Comparison of ENCODE assay signal across 8 cellular contexts in the genomic region with DNA sequence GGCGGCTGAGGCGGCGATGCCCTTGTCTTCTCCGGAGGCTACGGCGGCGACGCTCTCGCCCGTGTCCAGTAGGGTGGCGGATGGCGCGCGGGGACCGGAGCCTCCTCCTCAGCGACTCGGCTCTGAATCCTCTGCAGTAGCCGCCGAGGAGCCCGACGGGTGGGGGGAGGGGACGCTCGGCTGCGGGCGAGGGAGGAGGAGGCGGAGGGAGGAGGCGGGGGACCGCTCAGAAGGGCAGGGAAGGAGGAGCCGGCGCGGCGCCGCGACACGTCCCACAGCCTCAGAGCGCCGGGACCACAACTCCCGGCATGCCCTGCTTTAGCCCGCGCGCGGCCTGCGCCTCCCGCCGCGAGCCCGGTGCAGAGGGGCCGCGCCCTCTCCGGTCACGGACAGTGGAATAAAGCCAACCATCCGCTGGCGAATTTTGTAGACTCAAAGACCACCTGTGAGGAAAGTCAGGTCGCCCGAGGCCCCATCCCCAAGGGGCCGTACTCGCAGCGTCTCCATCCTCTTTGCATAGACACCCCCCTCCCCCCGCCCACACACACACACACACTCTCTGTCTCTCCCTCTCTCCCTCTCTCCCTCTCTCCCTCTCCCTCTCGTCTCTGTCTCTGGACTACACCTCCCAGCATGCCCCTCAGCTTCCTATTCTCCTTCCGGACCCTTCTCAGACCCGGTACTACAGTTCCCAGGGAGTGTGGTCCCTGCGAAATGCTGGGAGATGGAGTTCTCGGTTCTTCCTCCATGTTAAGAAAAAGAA.
A peak's percentile ranks its signal among the peaks of the same experiment; 100 is the strongest.
DNase-seq lines count a peak whose midpoint lies in the region; ATAC-seq and FAIRE-seq lines count a peak whose summit lies in the region.

A gene with protein sequence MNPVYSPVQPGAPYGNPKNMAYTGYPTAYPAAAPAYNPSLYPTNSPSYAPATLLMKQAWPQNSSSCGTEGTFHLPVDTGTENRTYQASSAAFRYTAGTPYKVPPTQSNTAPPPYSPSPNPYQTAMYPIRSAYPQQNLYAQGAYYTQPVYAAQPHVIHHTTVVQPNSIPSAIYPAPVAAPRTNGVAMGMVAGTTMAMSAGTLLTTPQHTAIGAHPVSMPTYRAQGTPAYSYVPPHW (minus strand): TSS at position 157 of the 763 bp plus-strand sequence. CDS start 129,638 bp downstream, outside the sequence.

- peak within 1 kb of the TSS; percentile 86 for H3K4me3 ChIP-seq in BLaER1

- no peaks in the 10 kb centered on the region for H3K9me3 ChIP-seq in BLaER1

- no peaks in the 10 kb centered on the region for H3K27me3 ChIP-seq in BLaER1

- peak within 1 kb of the TSS; percentile 98 for H3K4me2 ChIP-seq in BLaER1

- H3K9ac ChIP-seq in BLaER1, result peak within 1 kb of the TSS; percentile 85

- ATAC-seq in HG03457 (IDR thresholded peaks at IDR 0.05; ENCODE audit: unreplicated experiment), result peak; percentile 75

- H3K36me3 ChIP-seq in BLaER1, result no peaks in the 10 kb centered on the region

- peaks cover 49% of the 10 kb centered on the region for H3K4me1 ChIP-seq in BLaER1

- H3K27ac ChIP-seq in BLaER1 (peak within 1 kb of the TSS; percentile 84), cingulate gyrus (ENCODE audit: low read depth, low read length) (peak within 1 kb of the TSS; percentile 87)

- peak; percentile 98 for FAIRE-seq in GM19239 (lab: Jason Lieb, UNC)

- no peaks in the 10 kb centered on the region; the same call in 1 of the 2 replicates for H4K20me1 ChIP-seq in BLaER1

- peak; percentile 89 for DNase-seq in GM19239 (ENCODE audit: insufficient read length, low spot score)
- peak; percentile 91 for DNase-seq in NCI-H524 treated with DMSO at 0.1 percent for 48 hours (lab: John Stamatoyannopoulos, UW)
- DNase-seq in activated CD4-positive, alpha-beta T cell treated with anti-CD3 and anti-CD28 coated beads for 4 hours, result peak; percentile 91 to 93
- peak; percentile 94 for DNase-seq in kidney glomerular epithelial cell (lab: John Stamatoyannopoulos, UW)
- DNase-seq in stimulated activated CD4-positive, alpha-beta T cell treated with anti-CD3 and anti-CD28 coated beads, Interleukin-1b, Interleukin-23, amount 100 ng/mL, for 1 hour (ENCODE audit: low read depth in 2 of 2), result peak; percentile 80 to 88

Comparison
In these comparisons a context has a peak if more than half of its experiments do, and no peak if none do; other contexts are left out.
1. Peak in every context shown above with its lines: DNase-seq, ATAC-seq, H3K4me3 ChIP-seq and H3K27ac ChIP-seq.